Comparison of ENCODE assay signal across 10 cellular contexts in the genomic region with DNA sequence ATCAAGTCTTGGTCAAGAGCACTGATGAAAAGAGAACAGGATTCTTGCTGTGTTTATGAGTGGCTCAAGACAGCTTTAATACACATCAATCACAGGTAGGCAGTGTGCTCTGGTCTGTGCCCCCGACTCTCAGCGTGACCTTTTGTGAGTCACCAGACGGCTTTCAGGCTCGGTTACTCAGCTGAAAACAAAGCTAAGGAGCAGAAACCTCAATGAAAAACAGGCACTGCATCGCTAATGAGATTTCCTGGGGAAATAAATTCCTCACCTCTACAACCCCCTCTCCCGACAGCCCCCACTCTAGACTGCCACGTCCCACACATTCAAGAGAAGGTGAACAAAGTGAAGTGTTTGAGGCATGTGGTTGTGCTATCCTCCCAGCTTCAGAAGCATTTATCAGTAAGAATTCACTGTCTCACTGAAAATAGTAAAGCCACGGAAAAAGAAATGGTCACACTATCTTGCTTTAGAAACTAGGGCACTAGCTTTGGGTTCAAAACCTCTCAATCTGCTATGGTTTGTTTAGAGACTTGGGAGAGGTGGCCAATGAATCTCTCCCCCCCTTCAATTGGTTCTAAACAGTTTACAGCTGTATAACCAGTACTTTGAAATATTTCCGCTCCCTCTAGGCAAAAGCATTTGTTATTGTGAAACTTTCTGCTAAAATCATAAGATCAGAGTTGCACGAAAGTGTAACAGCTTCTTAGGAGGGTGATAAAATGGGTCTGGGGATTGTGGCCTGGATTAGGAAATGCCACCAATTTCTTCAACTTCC.
DNase-seq lines count a peak whose midpoint lies in the region; ATAC-seq and TF ChIP-seq lines count a peak whose summit lies in the region.
"Had no signal": no experiment of that assay in that cellular context is flagged by ENCODE, and none has a peak within 500 bp of the region (broad histone marks: within the 10 kb centered on the region; RNA-seq: fewer than 3 reads in every experiment).

No MANE protein-coding gene starts in this region.

- no peak for TF ChIP-seq CTCF in RWPE1 (conservative IDR thresholded peaks at IDR 0.05; ENCODE audit: low read depth)

- no peaks in the 10 kb centered on the region for H3K36me3 ChIP-seq in skeletal muscle satellite cell (ENCODE audit: insufficient read depth, low read length)
- H3K36me3 ChIP-seq: uterus had no signal

- no peak for ATAC-seq in GM21381 (IDR thresholded peaks at IDR 0.05; ENCODE audit: unreplicated experiment)

- no peak overlapping the region for H3K4me3 ChIP-seq in skeletal muscle satellite cell (ENCODE audit: low read length)
- H3K4me3 ChIP-seq: uterus had no signal

- peak overlapping the region; percentile 41 for H3K4me2 ChIP-seq in skeletal muscle satellite cell (ENCODE audit: low read length)

- POLR2A ChIA-PET in RWPE1 (lab: Yijun Ruan, JAX; ENCODE audit: low non-redundant PET): interaction anchor here (0.7 kb wide), 1 partner anchor 280 kb away, joined by 4 read pairs; no protein-coding TSS in a partner anchor

- DNase-seq in NCI-H345 (lab: John Stamatoyannopoulos, UW) (peak; percentile 58), NCI-H345 treated with DMSO at 0.1 percent for 48 hours (lab: John Stamatoyannopoulos, UW; ENCODE audit: unreplicated experiment) (no peak), RWPE1 (ENCODE audit: low spot score) (peak; percentile 42), glomerular endothelial cell (ENCODE audit: extremely low read depth, low read depth, low spot score) (peak; percentile 78), DMS 273 treated with DMSO at 0.1 percent for 48 hours (lab: John Stamatoyannopoulos, UW) (no peak), NOMO-1 treated with DMSO at 0.1 percent for 48 hours (lab: John Stamatoyannopoulos, UW; ENCODE audit: unreplicated experiment) (no peak)
- DNase-seq: uterus had no signal

- CTCF ChIA-PET in RWPE1 (lab: Yijun Ruan, JAX): interaction anchor here (0.6 to 0.7 kb wide), 2 partner anchors 13 to 97 kb away, joined by 3 to 4 read pairs; no protein-coding TSS in a partner anchor

- no peaks in the 10 kb centered on the region for H3K27me3 ChIP-seq in skeletal muscle satellite cell (ENCODE audit: control insufficient read depth, insufficient read depth, low read length)
- H3K27me3 ChIP-seq: uterus had no signal

- peaks cover 9% of the 10 kb centered on the region for H3K4me1 ChIP-seq in skeletal muscle satellite cell (ENCODE audit: control insufficient read depth, insufficient read depth, low read length)
- H3K4me1 ChIP-seq: uterus had no signal

- no peaks in the 10 kb centered on the region for H3K9me3 ChIP-seq in skeletal muscle satellite cell (replicated peaks; ENCODE audit: low read length)

- no peak overlapping the region for H3K27ac ChIP-seq in RWPE1
- H3K27ac ChIP-seq: epithelial cell of prostate, uterus had no signal

- no peak overlapping the region for H3K9ac ChIP-seq in skeletal muscle satellite cell (ENCODE audit: low read depth, low read length)

Comparison
In these comparisons a context has a peak if more than half of its experiments do, and no peak if none do; other contexts are left out.
1. DNase-seq: peak in NCI-H345 (single experiment), RWPE1 (single experiment) and glomerular endothelial cell (single experiment); none in NCI-H345 treated with DMSO at 0.1 percent for 48 hours (single experiment), DMS 273 treated with DMSO at 0.1 percent for 48 hours (single experiment) and NOMO-1 treated with DMSO at 0.1 percent for 48 hours (single experiment).